1 cellular context compared by ENCODE assay signal in the genomic region with DNA sequence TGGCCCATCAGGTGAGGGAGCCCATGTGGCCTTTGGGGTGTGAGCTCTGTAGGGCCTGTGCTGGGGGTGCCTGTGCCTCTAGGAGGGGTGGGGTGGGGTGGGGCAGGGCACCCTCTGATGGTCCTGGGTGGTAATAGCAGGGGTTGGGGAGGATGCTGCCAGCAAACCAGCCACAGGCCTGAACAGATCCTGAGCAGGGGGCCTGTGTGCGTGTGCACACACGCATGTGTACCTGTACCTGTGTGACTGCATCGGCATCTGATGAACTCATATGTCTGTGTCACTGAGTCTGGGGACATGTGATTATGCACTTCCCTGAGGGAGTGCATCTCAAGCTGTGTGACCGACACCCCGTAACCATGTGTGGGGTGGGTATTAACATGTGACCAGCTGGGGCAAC. TPM values are rescaled to one million over a fixed set of nuclear protein-coding genes. Genes with fewer than 3 reads are reported as not detected.
"Had no signal": no experiment of that assay in that cellular context is flagged by ENCODE, and none has a peak within 500 bp of the region (broad histone marks: within the 10 kb centered on the region; RNA-seq: fewer than 3 reads in every experiment).

No MANE protein-coding gene starts in this region.

RNA-seq across cellular contexts. Expression of gene GOLGA6L4, which starts 42.6 kb away (rescaled TPM):
- polyA plus RNA-seq: IgD-negative memory B cell had no signal
